ENCODE assay signal across 3 cellular contexts in genomic region chr13:108349269-108349668, GRCh38.
TF ChIP-seq lines count a peak whose summit lies in the region.

No MANE protein-coding gene starts in this region.

TF ChIP-seq in HepG2, 621 proteins besides CTCF, POLR2A, EP300 and RAD21:
- peak; percentile 43 to 71; a peak in 3 of 4 replicates for TF ChIP-seq MAFK (conservative IDR thresholded peaks at IDR 0.05 in 1 of 2, IDR thresholded peaks at IDR 0.05 in 1 of 2; ENCODE audit: low read length in 2 of 2)
- no peak for TF ChIP-seq BRD4 (CRISPR knock-in tag; IDR thresholded peaks at IDR 0.05)
- TF ChIP-seq ZFP36 (IDR thresholded peaks at IDR 0.05; ENCODE audit: borderline replicate concordance, low read depth, low read length, partially characterized antibody), result no peak
- no peak for TF ChIP-seq SNAI1 (CRISPR knock-in tag; IDR thresholded peaks at IDR 0.05; ENCODE audit: borderline replicate concordance)
- TF ChIP-seq MAFF (IDR thresholded peaks at IDR 0.05; ENCODE audit: low read depth, low read length), result peak; percentile 56

TF ChIP-seq in IMR-90, 13 proteins besides CTCF, POLR2A, EP300 and RAD21:
- TF ChIP-seq MAFK (IDR thresholded peaks at IDR 0.05; ENCODE audit: low read depth, low read length) (peak; percentile 43), CEBPB (IDR thresholded peaks at IDR 0.05; ENCODE audit: low read depth, low read length) (no peak)

TF ChIP-seq in K562, 482 proteins besides CTCF, POLR2A, EP300 and RAD21:
- no peak for TF ChIP-seq ELK3 (CRISPR knock-in tag; IDR thresholded peaks at IDR 0.05)
- TF ChIP-seq FOXJ2 (tag; IDR thresholded peaks at IDR 0.05), result no peak
- peak; percentile 30; the same call in 1 of the 2 replicates for TF ChIP-seq ZNF316 (IDR thresholded peaks at IDR 0.05)
- TF ChIP-seq MBD2 (IDR thresholded peaks at IDR 0.05; ENCODE audit: borderline replicate concordance, low read depth), result no peak
- TF ChIP-seq, protein P1, sequence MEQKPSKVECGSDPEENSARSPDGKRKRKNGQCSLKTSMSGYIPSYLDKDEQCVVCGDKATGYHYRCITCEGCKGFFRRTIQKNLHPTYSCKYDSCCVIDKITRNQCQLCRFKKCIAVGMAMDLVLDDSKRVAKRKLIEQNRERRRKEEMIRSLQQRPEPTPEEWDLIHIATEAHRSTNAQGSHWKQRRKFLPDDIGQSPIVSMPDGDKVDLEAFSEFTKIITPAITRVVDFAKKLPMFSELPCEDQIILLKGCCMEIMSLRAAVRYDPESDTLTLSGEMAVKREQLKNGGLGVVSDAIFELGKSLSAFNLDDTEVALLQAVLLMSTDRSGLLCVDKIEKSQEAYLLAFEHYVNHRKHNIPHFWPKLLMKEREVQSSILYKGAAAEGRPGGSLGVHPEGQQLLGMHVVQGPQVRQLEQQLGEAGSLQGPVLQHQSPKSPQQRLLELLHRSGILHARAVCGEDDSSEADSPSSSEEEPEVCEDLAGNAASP (IDR thresholded peaks at IDR 0.05), result no peak
- no peak for TF ChIP-seq DIDO1 (tag; IDR thresholded peaks at IDR 0.05; ENCODE audit: low read depth)
